ENCODE assay signal across 12 cellular contexts in the genomic region with DNA sequence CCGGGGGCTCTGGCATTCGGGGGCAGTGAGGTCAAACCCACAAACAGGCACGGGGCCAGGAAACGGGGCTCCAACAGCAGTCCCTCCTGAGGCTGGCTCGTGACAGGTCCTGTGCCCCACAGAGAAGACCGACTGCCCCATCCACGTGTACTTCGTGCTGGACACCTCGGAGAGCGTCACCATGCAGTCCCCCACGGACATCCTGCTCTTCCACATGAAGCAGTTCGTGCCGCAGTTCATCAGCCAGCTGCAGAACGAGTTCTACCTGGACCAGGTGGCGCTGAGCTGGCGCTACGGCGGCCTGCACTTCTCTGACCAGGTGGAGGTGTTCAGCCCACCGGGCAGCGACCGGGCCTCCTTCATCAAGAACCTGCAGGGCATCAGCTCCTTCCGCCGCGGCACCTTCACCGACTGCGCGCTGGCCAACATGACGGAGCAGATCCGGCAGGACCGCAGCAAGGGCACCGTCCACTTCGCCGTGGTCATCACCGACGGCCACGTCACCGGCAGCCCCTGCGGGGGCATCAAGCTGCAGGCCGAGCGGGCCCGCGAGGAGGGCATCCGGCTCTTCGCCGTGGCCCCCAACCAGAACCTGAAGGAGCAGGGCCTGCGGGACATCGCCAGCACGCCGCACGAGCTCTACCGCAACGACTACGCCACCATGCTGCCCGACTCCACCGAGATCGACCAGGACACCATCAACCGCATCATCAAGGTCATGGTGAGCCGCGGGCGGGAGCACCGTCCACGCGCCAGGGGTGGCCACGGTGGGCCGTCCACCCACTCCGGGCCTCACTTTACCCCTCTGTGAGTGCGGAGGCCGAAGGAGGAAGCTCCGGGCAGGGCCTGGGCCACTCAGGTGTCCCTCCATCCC. TPM values are rescaled to one million over a fixed set of nuclear protein-coding genes. Genes with fewer than 3 reads are reported as not detected.
DNase-seq lines count a peak whose midpoint lies in the region; ATAC-seq and TF ChIP-seq lines count a peak whose summit lies in the region.
"Had no signal": no experiment of that assay in that cellular context is flagged by ENCODE, and none has a peak within 500 bp of the region (broad histone marks: within the 10 kb centered on the region; RNA-seq: fewer than 3 reads in every experiment).

No MANE protein-coding gene starts in this region.

- H3K4me1 ChIP-seq in PC-3 (ENCODE audit: insufficient read depth, low read length) (peaks cover 7% of the 10 kb centered on the region), right atrium auricular region (peaks cover 0 to 26% of the 10 kb centered on the region in 2 donors), sigmoid colon (peaks cover 0 to 32% (median 30%) of the 10 kb centered on the region in 4 donors)
- H3K4me1 ChIP-seq: parathyroid adenoma had no signal

- no peaks in the 10 kb centered on the region for H3F3A ChIP-seq in PC-3 (ENCODE audit: low read length, unreplicated experiment)

- DNase-seq in ELF-1 (ENCODE audit: low read depth, low spot score) (peak; percentile 0), PC-3 (no peak), right atrium auricular region (ENCODE audit: low spot score) (peak; percentile 52), sigmoid colon (peak; percentile 69), NCI-H1417 treated with DMSO at 0.1 percent for 48 hours (lab: John Stamatoyannopoulos, UW) (no peak)
- DNase-seq: anterior cingulate cortex; MM.1S; PC-9; stimulated activated CD4-positive, alpha-beta T cell treated with anti-CD3 and anti-CD28 coated beads, Interleukin-4, amount 100 ng/mL, for 4 hours had no signal

- POLR2A ChIA-PET in PC-3 (lab: Charles Lee; ENCODE audit: unreplicated experiment): no interaction called here

- WGBS in sigmoid colon, 2 donors: 93 to 95% methylated on average over 69 of the region's 69 CpGs

- no peaks in the 10 kb centered on the region for H3K9me3 ChIP-seq in PC-3 (ENCODE audit: low read length)
- peaks cover 0 to 14% of the 10 kb centered on the region in 2 donors for H3K9me3 ChIP-seq in right atrium auricular region
- no peaks in the 10 kb centered on the region for H3K9me3 ChIP-seq in sigmoid colon

- no peak overlapping the region for H2AFZ ChIP-seq in PC-3 (ENCODE audit: low read length)
- H2AFZ ChIP-seq: parathyroid adenoma, PC-9 had no signal

- BruUV-seq in PC-3 (replicated peaks; lab: Mats Ljungman, UMichigan): TSS peak; percentile 69

- no peak for ATAC-seq in PC-3
- no peak for ATAC-seq in HG03196 (IDR thresholded peaks at IDR 0.05; ENCODE audit: unreplicated experiment)
- no peak for ATAC-seq in HG03442 (IDR thresholded peaks at IDR 0.05; ENCODE audit: unreplicated experiment)

- peaks cover 41% of the 10 kb centered on the region for H3K79me2 ChIP-seq in PC-3 (ENCODE audit: low read length)
- H3K79me2 ChIP-seq: parathyroid adenoma had no signal

- no peak overlapping the region for H3K9ac ChIP-seq in PC-3 (ENCODE audit: low read length)
- H3K9ac ChIP-seq: parathyroid adenoma had no signal

- TF ChIP-seq CTCF in PC-3 (conservative IDR thresholded peaks at IDR 0.05; ENCODE audit: low read depth, low read length) (no peak), right atrium auricular region (IDR thresholded peaks at IDR 0.05) (no peak), sigmoid colon (IDR thresholded peaks at IDR 0.05) (no peak)

- H4K20me1 ChIP-seq in PC-3 (ENCODE audit: low read length): 0 out of 2 replicates have a peak, but pooled peaks cover 5% of the 10 kb centered on the region

- H3K9me2 ChIP-seq in PC-3 (replicated peaks; ENCODE audit: low read length): no peaks in the 10 kb centered on the region

- no peaks in the 10 kb centered on the region for H3K27me3 ChIP-seq in PC-3 (ENCODE audit: low read length)
- no peaks in the 10 kb centered on the region for H3K27me3 ChIP-seq in right atrium auricular region
- no peaks in the 10 kb centered on the region for H3K27me3 ChIP-seq in sigmoid colon

- TF ChIP-seq POLR2A in sigmoid colon (IDR thresholded peaks at IDR 0.05): no peak

- intact Hi-C loops in PC-3 (cut with micrococcal nuclease) (no loop called here), sigmoid colon (cut with DNase I) (no loop called here)

- peaks cover 55% of the 10 kb centered on the region for H3K36me3 ChIP-seq in PC-3 (ENCODE audit: low read depth, low read length)
- peaks cover 55% of the 10 kb centered on the region for H3K36me3 ChIP-seq in right atrium auricular region
- H3K36me3 ChIP-seq in sigmoid colon: peaks cover 42 to 55% (median 54%) of the 10 kb centered on the region in 4 donors

- TF ChIP-seq EP300 in sigmoid colon (IDR thresholded peaks at IDR 0.05): no peak

- CTCF ChIA-PET in PC-3 (lab: Charles Lee): no interaction called here

- no peak overlapping the region for H3K4me2 ChIP-seq in PC-3 (ENCODE audit: low read length)
- H3K4me2 ChIP-seq: PC-9 had no signal

- H3K4me3 ChIP-seq in PC-3 (ENCODE audit: low read length) (no peak overlapping the region), right atrium auricular region (no peak overlapping the region), sigmoid colon (no peak overlapping the region)
- H3K4me3 ChIP-seq: PC-9 had no signal

- H3K27ac ChIP-seq in PC-3 (ENCODE audit: low read length) (no peak overlapping the region), right atrium auricular region (no peak overlapping the region), sigmoid colon (peak overlapping the region in 1 of 4 donors; percentile 25)
- H3K27ac ChIP-seq: parathyroid adenoma, PC-9 had no signal

RNA-seq across cellular contexts. Expression of a gene that starts 14.2 kb away (rescaled TPM):
- total RNA-seq in PC-3 (2014; rRNA removed) (521 and 654 TPM in 2 replicates), right atrium auricular region (100 to 1,000 TPM; 249 to 252 TPM), sigmoid colon (1,000 to 10,000 TPM in 2 of 4 donors, 100 to 1,000 TPM in 2; 570 to 1,745 (median 1,082) TPM)
- polyA plus RNA-seq in sigmoid colon: 100 to 1,000 TPM in 1 of 3 donors, 10 to 100 TPM in 2; 14.3 to 233 (median 37.8) TPM

RNA-seq across cellular contexts. Expression of a gene that starts 43.3 kb away (rescaled TPM):
- total RNA-seq in PC-3 (2014; rRNA removed) (0.40 and 0.58 TPM in 2 replicates), right atrium auricular region (under 1 TPM in 1 of 2 donors, not detected in 1; 0.24 TPM), sigmoid colon (1 to 10 TPM in 1 of 4 donors, not detected in 3; 1.4 TPM)
- under 1 TPM in 1 of 3 donors, not detected in 2; 0.20 TPM for polyA plus RNA-seq in sigmoid colon

Comparison
In these comparisons a context has a peak if more than half of its experiments do, and no peak if none do; other contexts are left out.
1. DNase-seq: peak in ELF-1 (single experiment), right atrium auricular region (single experiment) and sigmoid colon (single experiment); none in PC-3 (single experiment) and NCI-H1417 treated with DMSO at 0.1 percent for 48 hours (single experiment).